29 cellular contexts compared by ENCODE assay signal in genomic region chr16:14244344-14245010, GRCh38.
DNase-seq lines count a peak whose midpoint lies in the region; ATAC-seq, FAIRE-seq and TF ChIP-seq lines count a peak whose summit lies in the region.
"Had no signal": no experiment of that assay in that cellular context is flagged by ENCODE, and none has a peak within 500 bp of the region (broad histone marks: within the 10 kb centered on the region; RNA-seq: fewer than 3 reads in every experiment).

No MANE protein-coding gene starts in this region.

- H3K4me1 ChIP-seq in ACC112 (ENCODE audit: control insufficient read depth, insufficient read depth, low read length, unreplicated experiment) (peaks cover 7% of the 10 kb centered on the region), astrocyte (ENCODE audit: insufficient read depth, low read length) (no peaks in the 10 kb centered on the region)
- H3K4me1 ChIP-seq: lower lobe of right lung had no signal

- no peak overlapping the region for H3K4me2 ChIP-seq in astrocyte (ENCODE audit: low read length)

- no peak overlapping the region for H3K9ac ChIP-seq in astrocyte (ENCODE audit: low read length)

- H3K79me2 ChIP-seq in ACC112 (ENCODE audit: control insufficient read depth, insufficient read depth, low read length, unreplicated experiment) = no peaks in the 10 kb centered on the region
- H3K79me2 ChIP-seq in astrocyte (ENCODE audit: insufficient read depth, low read length) = no peaks in the 10 kb centered on the region

- H3K36me3 Mint-ChIP-seq in astrocyte (ENCODE audit: low read depth, unreplicated experiment) = peaks cover 10% of the 10 kb centered on the region

- H3K36me3 ChIP-seq in ACC112 (ENCODE audit: insufficient read depth, low read length) = peaks cover 11% of the 10 kb centered on the region; the same call in 1 of the 2 replicates
- H3K36me3 ChIP-seq in astrocyte (ENCODE audit: insufficient read depth, low read length) = peaks cover 10% of the 10 kb centered on the region

- DNase-seq in AG10803 (ENCODE audit: low read depth) (peak; percentile 50), astrocyte (ENCODE audit: low read depth) (peak; percentile 26), fibroblast of peridontal ligament (ENCODE audit: extremely low read depth) (peak; percentile 39), HK-2 (ENCODE audit: unreplicated experiment) (no peak), posterior vena cava (ENCODE audit: low spot score) (no peak)
- DNase-seq: activated CD4-positive, alpha-beta T cell treated with anti-CD3 and anti-CD28 coated beads, Interleukin-2, amount 50 U/mL, for 1 hour; activated CD8-positive, alpha-beta memory T cell treated with anti-CD3 and anti-CD28 coated beads, Interleukin-2, amount 50 U/mL, for 48 hours; activated gamma-delta T cell; CD4-positive, alpha-beta memory T cell; effector CD8-positive, alpha-beta T cell; glutamatergic neuron; kidney glomerular epithelial cell; lower lobe of right lung; NCI-H2081; NCI-H774; pancreas; right cardiac atrium; stimulated activated CD4-positive, alpha-beta T cell treated with anti-CD3 and anti-CD28 coated beads, Interleukin-12 subunit alpha, Interleukin-12 subunit beta, amount 100 ng/mL, for 4 hours; stimulated activated CD4-positive, alpha-beta T cell treated with anti-CD3 and anti-CD28 coated beads, Interleukin-4, amount 100 ng/mL, for 24 hours; stimulated activated naive CD4-positive, alpha-beta T cell had no signal

- TF ChIP-seq CTCF in AG10803 (conservative IDR thresholded peaks at IDR 0.05; ENCODE audit: low read length) (no peak), astrocyte (IDR thresholded peaks at IDR 0.05; ENCODE audit: insufficient read depth, low read depth, low read length) (no peak)

- H3K4me3 ChIP-seq in ACC112 (ENCODE audit: low read depth, low read length) (no peak overlapping the region), AG10803 (ENCODE audit: low read length) (no peak overlapping the region), astrocyte (ENCODE audit: insufficient read depth, low read depth, low read length) (no peak overlapping the region)
- H3K4me3 ChIP-seq: esophagus muscularis mucosa, lower lobe of right lung, pancreas, thoracic aorta, vagina had no signal

- H3K9me3 ChIP-seq in astrocyte (ENCODE audit: insufficient read depth, low read depth, low read length) = no peaks in the 10 kb centered on the region
- H3K9me3 ChIP-seq: esophagus muscularis mucosa, lower lobe of right lung, pancreas, thoracic aorta, vagina had no signal

- H4K20me1 ChIP-seq in astrocyte (ENCODE audit: insufficient read depth, low read length) = no peaks in the 10 kb centered on the region

- no peak overlapping the region for H3K4me3 Mint-ChIP-seq in astrocyte (ENCODE audit: unreplicated experiment)
- H3K4me3 Mint-ChIP-seq: CD4-positive, alpha-beta memory T cell; IgD-negative memory B cell; T-helper 2 cell treated with Interferon-gamma antibody and Interleukin-4, amounts not matched to agents 5 μg/mL and 100 μg/mL, for 36 hours had no signal

- H3K27me3 Mint-ChIP-seq in astrocyte (ENCODE audit: low read depth, unreplicated experiment) = no peaks in the 10 kb centered on the region
- H3K27me3 Mint-ChIP-seq: CD4-positive, alpha-beta memory T cell; IgD-negative memory B cell had no signal

- H3K9me3 Mint-ChIP-seq in astrocyte (ENCODE audit: unreplicated experiment) = no peaks in the 10 kb centered on the region
- H3K9me3 Mint-ChIP-seq: CD4-positive, alpha-beta memory T cell; IgD-negative memory B cell; T-helper 2 cell treated with Interferon-gamma antibody and Interleukin-4, amounts not matched to agents 5 μg/mL and 100 μg/mL, for 36 hours had no signal

- H3K27ac ChIP-seq in ACC112 (ENCODE audit: low read depth, low read length) = 0 out of 2 replicates have a peak overlapping the region, but pooled peaks have one; percentile 8
- H3K27ac ChIP-seq in astrocyte (ENCODE audit: low read depth, low read length) = no peak overlapping the region
- H3K27ac ChIP-seq: esophagus muscularis mucosa, lower lobe of right lung, pancreas, thoracic aorta, vagina, VCaP had no signal

- FAIRE-seq in astrocyte (lab: Jason Lieb, UNC) = no peak
- FAIRE-seq: GM19239, pancreas had no signal

- no peak overlapping the region for H3K27ac Mint-ChIP-seq in astrocyte (ENCODE audit: unreplicated experiment)
- H3K27ac Mint-ChIP-seq: T-helper 2 cell treated with Interferon-gamma antibody and Interleukin-4, amounts not matched to agents 5 μg/mL and 100 μg/mL, for 36 hours had no signal

- no peaks in the 10 kb centered on the region for H3K27me3 ChIP-seq in ACC112 (ENCODE audit: insufficient read depth, low read length)
- H3K27me3 ChIP-seq in astrocyte (ENCODE audit: insufficient read depth, low read length) = no peaks in the 10 kb centered on the region
- H3K27me3 ChIP-seq: esophagus muscularis mucosa, pancreas, vagina had no signal

- H2AFZ ChIP-seq in ACC112 (ENCODE audit: low read length, unreplicated experiment) = no peak overlapping the region
- no peak overlapping the region for H2AFZ ChIP-seq in astrocyte (ENCODE audit: low read depth, low read length)

- H3K4me1 Mint-ChIP-seq in astrocyte (ENCODE audit: low read depth, unreplicated experiment) = peaks cover 16% of the 10 kb centered on the region
- H3K4me1 Mint-ChIP-seq: CD4-positive, alpha-beta memory T cell; IgD-negative memory B cell had no signal

- ATAC-seq in GM21367 (IDR thresholded peaks at IDR 0.05; ENCODE audit: unreplicated experiment) = no peak
- ATAC-seq: lower lobe of right lung, pancreas, right cardiac atrium had no signal

- intact Hi-C loops in posterior vena cava (cut with DNase I) = loop anchor here in 1 of 2 donors (5.0 to 10.0 kb wide), 2 partner anchors 283 to 320 kb away; partner anchors contain the start of gene ERCC4

Comparison
In these comparisons a context has a peak if more than half of its experiments do, and no peak if none do; other contexts are left out.
1. DNase-seq: peak in AG10803 (single experiment), astrocyte (single experiment) and fibroblast of peridontal ligament (single experiment); none in HK-2 (single experiment) and posterior vena cava (single experiment).